25 cellular contexts compared by ENCODE assay signal in genomic region chr22:44402196-44403111, GRCh38.
DNase-seq lines count a peak whose midpoint lies in the region; ATAC-seq, FAIRE-seq and TF ChIP-seq lines count a peak whose summit lies in the region.
"Had no signal": no experiment of that assay in that cellular context is flagged by ENCODE, and none has a peak within 500 bp of the region (broad histone marks: within the 10 kb centered on the region; RNA-seq: fewer than 3 reads in every experiment).

No MANE protein-coding gene starts in this region.

- no peaks in the 10 kb centered on the region for H3K9me3 Mint-ChIP-seq in HFFc6
- H3K9me3 Mint-ChIP-seq: activated T-helper 2 cell treated with anti-CD3 and anti-CD28 coated beads, Interferon-gamma antibody, Interleukin-2, Interleukin-4, amounts not matched to agents 10 μg/mL and 5 μg/mL and 100 μg/mL, durations not matched to agents 14 hours and 24 hours and 36 hours; CD8-positive, alpha-beta memory T cell; T-helper 2 cell treated with Interferon-gamma antibody and Interleukin-4, amounts not matched to agents 5 μg/mL and 100 μg/mL, for 36 hours had no signal

- peak; percentile 11 for DNase-seq in activated CD8-positive, alpha-beta memory T cell treated with anti-CD3 and anti-CD28 coated beads, Interleukin-2, amount 50 U/mL, for 4 hours
- no peak for DNase-seq in activated CD8-positive, alpha-beta memory T cell treated with anti-CD3 and anti-CD28 coated beads for 24 hours
- DNase-seq in H7 (peak; percentile 39), islet precursor cell (peak; percentile 35), sciatic nerve (ENCODE audit: low spot score) (peak; percentile 32), activated T-cell treated with anti-CD3 and anti-CD28 coated beads for 4 hours (no peak), H54 (ENCODE audit: insufficient read length, low spot score) (no peak), HFFc6 (no peak)
- DNase-seq: activated CD4-positive, alpha-beta T cell treated with anti-CD3 and anti-CD28 coated beads, Interleukin-2, amount 50 U/mL, for 1 hour; activated CD8-positive, alpha-beta memory T cell treated with anti-CD3 and anti-CD28 coated beads, Interleukin-2, amount 50 U/mL, for 48 hours; AML-193; CD8-positive, alpha-beta memory T cell; hypothalamus; NCI-H1092 treated with DMSO at 0.1 percent for 48 hours; NCI-H1930; NCI-H526 treated with DMSO at 0.1 percent for 48 hours had no signal

- H3K36me3 ChIP-seq in H7 (replicated peaks; ENCODE audit: control insufficient read depth, insufficient read depth, low read length), result no peaks in the 10 kb centered on the region
- H3K36me3 ChIP-seq: adrenal gland, gastroesophageal sphincter had no signal

- ATAC-seq in sciatic nerve, result no peak
- ATAC-seq: gastroesophageal sphincter had no signal

- peaks cover 42% of the 10 kb centered on the region for H3K27me3 Mint-ChIP-seq in HFFc6 (ENCODE audit: insufficient read depth)

- no peak overlapping the region for H3K4me3 Mint-ChIP-seq in HFFc6
- H3K4me3 Mint-ChIP-seq: CD8-positive, alpha-beta memory T cell; T-helper 2 cell treated with Interferon-gamma antibody and Interleukin-4, amounts not matched to agents 5 μg/mL and 100 μg/mL, for 36 hours had no signal

- TF ChIP-seq POLR2A in H54 (IDR thresholded peaks at IDR 0.05; ENCODE audit: low read depth, low read length), result no peak

- no peak for TF ChIP-seq CTCF in HFFc6 (IDR thresholded peaks at IDR 0.05)

- FAIRE-seq in H54 (lab: Jason Lieb, UNC), result no peak
- FAIRE-seq: A204.1, colon, endometrium, G401.6 had no signal

- H3K4me1 Mint-ChIP-seq in HFFc6 (ENCODE audit: low read depth), result no peaks in the 10 kb centered on the region

- no peak overlapping the region for H3K4me3 ChIP-seq in H7 (ENCODE audit: insufficient read depth, low read depth, low read length)
- H3K4me3 ChIP-seq: adrenal gland, gastroesophageal sphincter, SK-N-MC had no signal

- intact Hi-C loops in sciatic nerve (cut with DNase I), result no loop called here

- no peaks in the 10 kb centered on the region for H3K27me3 ChIP-seq in H7 (ENCODE audit: control insufficient read depth, insufficient read depth, low read length)
- H3K27me3 ChIP-seq: adrenal gland, gastroesophageal sphincter had no signal

- no peak overlapping the region for H3K27ac Mint-ChIP-seq in HFFc6
- H3K27ac Mint-ChIP-seq: activated T-helper 2 cell treated with anti-CD3 and anti-CD28 coated beads, Interferon-gamma antibody, Interleukin-2, Interleukin-4, amounts not matched to agents 10 μg/mL and 5 μg/mL and 100 μg/mL, durations not matched to agents 14 hours and 24 hours and 36 hours; T-helper 2 cell treated with Interferon-gamma antibody and Interleukin-4, amounts not matched to agents 5 μg/mL and 100 μg/mL, for 36 hours had no signal

- H3K36me3 Mint-ChIP-seq in HFFc6 (ENCODE audit: low read depth), result no peaks in the 10 kb centered on the region
- H3K36me3 Mint-ChIP-seq: CD8-positive, alpha-beta memory T cell had no signal

Comparison
In these comparisons a context has a peak if more than half of its experiments do, and no peak if none do; other contexts are left out.
1. DNase-seq: peak in activated CD8-positive, alpha-beta memory T cell treated with anti-CD3 and anti-CD28 coated beads, Interleukin-2, amount 50 U/mL, for 4 hours (single experiment), H7 (single experiment), islet precursor cell (single experiment) and sciatic nerve (single experiment); none in activated CD8-positive, alpha-beta memory T cell treated with anti-CD3 and anti-CD28 coated beads for 24 hours (single experiment), activated T-cell treated with anti-CD3 and anti-CD28 coated beads for 4 hours (single experiment), H54 (single experiment) and HFFc6 (single experiment).